In the genomic region with DNA sequence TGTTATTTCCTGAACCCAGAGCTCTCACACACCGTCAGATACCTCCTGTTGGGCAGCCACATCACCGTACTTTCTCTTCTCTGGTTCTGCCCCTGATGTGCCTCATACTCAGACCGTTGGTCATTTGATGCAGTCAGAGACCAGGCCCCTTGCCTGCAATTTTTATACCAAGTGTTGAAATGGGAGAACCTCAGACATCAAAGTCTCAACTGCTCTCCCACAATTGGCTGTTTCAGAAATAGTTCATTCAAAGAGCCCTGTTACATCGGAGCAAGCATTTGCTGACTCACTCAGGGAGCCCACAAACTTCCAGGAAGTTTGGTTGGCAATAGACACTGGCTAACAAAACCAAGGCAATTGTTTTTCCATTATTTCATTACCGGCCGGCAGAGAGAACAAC, we compare ENCODE assay signal across 12 cellular contexts. TPM values are rescaled to one million over a fixed set of nuclear protein-coding genes. Genes with fewer than 3 reads are reported as not detected.
DNase-seq lines count a peak whose midpoint lies in the region; ATAC-seq and TF ChIP-seq lines count a peak whose summit lies in the region.
"Had no signal": no experiment of that assay in that cellular context is flagged by ENCODE, and none has a peak within 500 bp of the region (broad histone marks: within the 10 kb centered on the region; RNA-seq: fewer than 3 reads in every experiment).

No MANE protein-coding gene starts in this region.

- no peaks in the 10 kb centered on the region for H4K20me1 ChIP-seq in neural progenitor cell (ENCODE audit: low read depth)

- H3K79me2 ChIP-seq in neural progenitor cell (ENCODE audit: low read depth): no peaks in the 10 kb centered on the region

- H3K9me3 ChIP-seq in neural progenitor cell (ENCODE audit: low read depth): no peaks in the 10 kb centered on the region

- no peak overlapping the region for H3K4me3 ChIP-seq in neural progenitor cell

- H3K27me3 Mint-ChIP-seq in chondrocyte (ENCODE audit: low read depth): no peaks in the 10 kb centered on the region
- H3K27me3 Mint-ChIP-seq in neural progenitor cell (ENCODE audit: insufficient read depth, low read depth): peaks cover 4% of the 10 kb centered on the region

- no peak overlapping the region for H3K4me2 ChIP-seq in neural progenitor cell

- no peak overlapping the region for H3K27ac ChIP-seq in neural progenitor cell

- H2AFZ ChIP-seq in neural progenitor cell (replicated peaks): no peak overlapping the region

- TF ChIP-seq CTCF in AG09319 (IDR thresholded peaks at IDR 0.05; ENCODE audit: low read depth, low read length) (no peak), chondrocyte (IDR thresholded peaks at IDR 0.05) (no peak), neural progenitor cell (IDR thresholded peaks at IDR 0.05) (no peak)

- no peak for ATAC-seq in GM18517 (IDR thresholded peaks at IDR 0.05; ENCODE audit: unreplicated experiment)
- no peak for ATAC-seq in HG03342 (IDR thresholded peaks at IDR 0.05; ENCODE audit: unreplicated experiment)

- H3K4me3 Mint-ChIP-seq in chondrocyte (ENCODE audit: unreplicated experiment): no peak overlapping the region
- no peak overlapping the region for H3K4me3 Mint-ChIP-seq in neural progenitor cell

- H3K4me1 ChIP-seq in neural progenitor cell: no peaks in the 10 kb centered on the region

- H3K27me3 ChIP-seq in neural progenitor cell: no peaks in the 10 kb centered on the region

- no peaks in the 10 kb centered on the region for H3K36me3 ChIP-seq in neural progenitor cell

- H3K27ac Mint-ChIP-seq in chondrocyte (ENCODE audit: unreplicated experiment) (peak overlapping the region; percentile 83), neural progenitor cell (no peak overlapping the region)

- peaks cover 22% of the 10 kb centered on the region for H3K9me3 Mint-ChIP-seq in chondrocyte (ENCODE audit: low read depth)
- H3K9me3 Mint-ChIP-seq in neural progenitor cell: peaks cover 20% of the 10 kb centered on the region

- H3F3A ChIP-seq in neural progenitor cell (ENCODE audit: low read depth): no peaks in the 10 kb centered on the region

- H3K9ac ChIP-seq in neural progenitor cell: no peak overlapping the region

- DNase-seq in AG09319 (ENCODE audit: extremely low read depth, low read depth) (peak; percentile 95), LoVo (ENCODE audit: low spot score) (peak; percentile 21), chondrocyte (ENCODE audit: low spot score) (no peak), myocyte (ENCODE audit: low read depth) (peak; percentile 95), NCI-H2196 (lab: John Stamatoyannopoulos, UW; ENCODE audit: unreplicated experiment) (no peak), neural progenitor cell (ENCODE audit: low spot score) (no peak)
- DNase-seq: activated CD4-positive, alpha-beta T cell treated with anti-CD3 and anti-CD28 coated beads, Interleukin-2, amount 50 U/mL, for 4 hours; NCI-H2107; Right ventricle myocardium superior; stimulated activated CD4-positive, alpha-beta T cell treated with anti-CD3 and anti-CD28 coated beads, Interleukin-1b, Interleukin-23, amount 100 ng/mL, for 48 hours had no signal

- H3K4me1 Mint-ChIP-seq in chondrocyte (ENCODE audit: low read depth): peaks cover 24% of the 10 kb centered on the region
- H3K4me1 Mint-ChIP-seq in neural progenitor cell: peaks cover 7% of the 10 kb centered on the region

- H3K36me3 Mint-ChIP-seq in chondrocyte (ENCODE audit: low read depth): peaks cover 5% of the 10 kb centered on the region
- no peaks in the 10 kb centered on the region for H3K36me3 Mint-ChIP-seq in neural progenitor cell

RNA-seq across cellular contexts. Expression of gene ADAM12, which starts 33.5 kb away (rescaled TPM):
- total RNA-seq in chondrocyte: 92.2 to 175 TPM (median 166 TPM) in 3 replicates
- total RNA-seq in myocyte: 14.4 and 15.5 TPM in 2 replicates
- 58.2 TPM for polyA plus RNA-seq in myocyte (2012)
- total RNA-seq in neural progenitor cell (ENCODE audit: low replicate concordance): 7.4 and 8.0 TPM in 2 replicates

Comparison
In these comparisons a context has a peak if more than half of its experiments do, and no peak if none do; other contexts are left out.
1. DNase-seq: peak in AG09319 (single experiment), LoVo (single experiment) and myocyte (single experiment); none in chondrocyte (single experiment), NCI-H2196 (single experiment) and neural progenitor cell (single experiment).